ENCODE assay signal across 28 cellular contexts in the genomic region with DNA sequence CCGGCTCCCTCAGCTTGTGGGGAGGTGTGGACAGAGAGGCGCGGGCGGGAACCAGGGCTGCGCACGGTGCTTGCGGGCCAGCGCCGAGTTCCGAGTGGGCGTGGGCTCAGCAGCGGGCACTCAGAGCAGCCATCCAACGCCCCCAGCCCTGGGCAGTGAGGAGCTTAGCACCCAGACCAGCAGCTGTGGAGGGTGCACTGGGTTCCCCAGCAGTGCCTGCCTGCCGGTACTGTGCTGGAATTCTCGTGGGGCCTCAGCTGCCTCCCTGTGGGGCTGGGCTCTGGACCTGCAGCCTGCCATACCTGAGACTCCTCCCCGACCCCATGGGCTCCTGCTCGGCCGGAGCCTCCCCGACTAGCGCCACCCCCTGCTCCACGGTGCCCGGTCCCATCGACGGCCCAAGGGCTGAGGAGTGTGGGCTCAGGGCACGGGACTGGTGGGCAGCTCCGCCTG.
"Had no signal": no experiment of that assay in that cellular context is flagged by ENCODE, and none has a peak within 500 bp of the region (broad histone marks: within the 10 kb centered on the region; RNA-seq: fewer than 3 reads in every experiment).

No MANE protein-coding gene starts in this region.

- H3K4me3 Mint-ChIP-seq: activated B cell treated with CpG ODN at 0.5 μM for 24 hours; activated CD4-positive, alpha-beta T cell treated with anti-CD3 and anti-CD28 coated beads, Interleukin-2, amount 10 ng/mL, durations not matched to agents 24 days and 14 days; activated CD8-positive, alpha-beta memory T cell treated with anti-CD3 and anti-CD28 coated beads, Interleukin-2, amount 10 ng/mL, durations not matched to agents 7 days and 5 days; activated naive CD8-positive, alpha-beta T cell; activated T-cell treated with anti-CD3 and anti-CD28 coated beads, Interleukin-2, amount 50 U/mL, for 24 hours; activated T-helper 1 cell treated with anti-CD3 and anti-CD28 coated beads, Interleukin-12 subunit alpha, Interleukin-12 subunit beta, Interleukin-2, Interleukin-4 antibody, amounts not matched to agents 30 ng/mL and 10 ng/mL and 1 ng/mL, durations not matched to agents 14 hours and 24 hours and 36 hours; brain; T-helper 1 cell treated with Interleukin-12 subunit alpha and Interleukin-12 subunit beta and Interleukin-4 antibody, amounts not matched to agents 30 μg/mL and 1 μg/mL, for 36 hours had no signal

- H3K4me1 Mint-ChIP-seq: activated B cell treated with CpG ODN at 0.5 μM for 24 hours; activated CD4-positive, alpha-beta T cell treated with anti-CD3 and anti-CD28 coated beads, Interleukin-2, amount 10 ng/mL, durations not matched to agents 24 days and 14 days; activated CD8-positive, alpha-beta memory T cell treated with anti-CD3 and anti-CD28 coated beads, Interleukin-2, amount 10 ng/mL, durations not matched to agents 7 days and 5 days; brain had no signal

- H3K27me3 ChIP-seq: MG63 had no signal

- H3K36me3 Mint-ChIP-seq: activated CD8-positive, alpha-beta memory T cell treated with anti-CD3 and anti-CD28 coated beads, Interleukin-2, amount 10 ng/mL, durations not matched to agents 7 days and 5 days; activated naive CD8-positive, alpha-beta T cell; brain had no signal

- H3K9me3 ChIP-seq: MG63 had no signal

- ATAC-seq: activated CD8-positive, alpha-beta memory T cell treated with anti-CD3 and anti-CD28 coated beads, Interleukin-2, amount 10 ng/mL, durations not matched to agents 7 days and 5 days; Panc1 had no signal

- H3K36me3 ChIP-seq: MG63 had no signal

- H3K4me3 ChIP-seq: MG63 had no signal

- H3K9me3 Mint-ChIP-seq: activated B cell treated with CpG ODN at 0.5 μM for 24 hours; activated CD4-positive, alpha-beta T cell treated with anti-CD3 and anti-CD28 coated beads, Interleukin-2, amount 10 ng/mL, durations not matched to agents 24 days and 14 days; activated T-cell treated with anti-CD3 and anti-CD28 coated beads, Interleukin-2, amount 50 U/mL, for 24 hours; activated T-helper 1 cell treated with anti-CD3 and anti-CD28 coated beads, Interleukin-12 subunit alpha, Interleukin-12 subunit beta, Interleukin-2, Interleukin-4 antibody, amounts not matched to agents 30 ng/mL and 10 ng/mL and 1 ng/mL, durations not matched to agents 14 hours and 24 hours and 36 hours; T-helper 1 cell treated with Interleukin-12 subunit alpha and Interleukin-12 subunit beta and Interleukin-4 antibody, amounts not matched to agents 30 μg/mL and 1 μg/mL, for 36 hours had no signal

- H3K27me3 Mint-ChIP-seq: activated B cell treated with CpG ODN at 0.5 μM for 24 hours; activated CD4-positive, alpha-beta T cell treated with anti-CD3 and anti-CD28 coated beads, Interleukin-2, amount 10 ng/mL, durations not matched to agents 24 days and 14 days; activated naive CD8-positive, alpha-beta T cell had no signal

- DNase-seq: activated B cell treated with CpG ODN at 0.5 μM for 24 hours; activated CD4-positive, alpha-beta T cell treated with anti-CD3 and anti-CD28 coated beads for 1 hour; activated CD4-positive, alpha-beta T cell treated with anti-CD3 and anti-CD28 coated beads, Interleukin-2, amount 10 ng/mL, durations not matched to agents 24 days and 14 days; activated CD4-positive, alpha-beta T cell treated with anti-CD3 and anti-CD28 coated beads, Interleukin-2, amount 50 U/mL, for 48 hours; activated CD8-positive, alpha-beta memory T cell treated with anti-CD3 and anti-CD28 coated beads, Interleukin-2, amount 10 ng/mL, durations not matched to agents 7 days and 5 days; activated effector memory CD4-positive, alpha-beta T cell treated with Interleukin-2 at 50 U/mL for 16 hours; activated naive CD4-positive, alpha-beta T cell treated with Interleukin-2 at 50 U/mL for 16 hours; activated T-cell treated with anti-CD3 and anti-CD28 coated beads, Interleukin-2, amount 50 U/mL, for 24 hours; MG63; MV-4-11; NCI-H1092 treated with DMSO at 0.1 percent for 48 hours; NCI-H1417 treated with DMSO at 0.1 percent for 48 hours; NCI-H1694; NCI-H2029; NCI-H2107; NCI-H345; NCI-H510A; NCI-H526 treated with DMSO at 0.1 percent for 48 hours; NCI-H82; OCI-M1; RPMI8226; SHP77 treated with DMSO at 0.1 percent for 48 hours; T-helper 9 cell had no signal

- H3K27ac Mint-ChIP-seq: activated B cell treated with CpG ODN at 0.5 μM for 24 hours; activated CD4-positive, alpha-beta T cell treated with anti-CD3 and anti-CD28 coated beads, Interleukin-2, amount 10 ng/mL, durations not matched to agents 24 days and 14 days; activated CD8-positive, alpha-beta memory T cell treated with anti-CD3 and anti-CD28 coated beads, Interleukin-2, amount 10 ng/mL, durations not matched to agents 7 days and 5 days; activated naive CD8-positive, alpha-beta T cell; activated T-cell treated with anti-CD3 and anti-CD28 coated beads, Interleukin-2, amount 50 U/mL, for 24 hours; activated T-helper 1 cell treated with anti-CD3 and anti-CD28 coated beads, Interleukin-12 subunit alpha, Interleukin-12 subunit beta, Interleukin-2, Interleukin-4 antibody, amounts not matched to agents 30 ng/mL and 10 ng/mL and 1 ng/mL, durations not matched to agents 14 hours and 24 hours and 36 hours; brain; T-helper 1 cell treated with Interleukin-12 subunit alpha and Interleukin-12 subunit beta and Interleukin-4 antibody, amounts not matched to agents 30 μg/mL and 1 μg/mL, for 36 hours had no signal
